ENCODE assay signal across 17 cellular contexts in the genomic region with DNA sequence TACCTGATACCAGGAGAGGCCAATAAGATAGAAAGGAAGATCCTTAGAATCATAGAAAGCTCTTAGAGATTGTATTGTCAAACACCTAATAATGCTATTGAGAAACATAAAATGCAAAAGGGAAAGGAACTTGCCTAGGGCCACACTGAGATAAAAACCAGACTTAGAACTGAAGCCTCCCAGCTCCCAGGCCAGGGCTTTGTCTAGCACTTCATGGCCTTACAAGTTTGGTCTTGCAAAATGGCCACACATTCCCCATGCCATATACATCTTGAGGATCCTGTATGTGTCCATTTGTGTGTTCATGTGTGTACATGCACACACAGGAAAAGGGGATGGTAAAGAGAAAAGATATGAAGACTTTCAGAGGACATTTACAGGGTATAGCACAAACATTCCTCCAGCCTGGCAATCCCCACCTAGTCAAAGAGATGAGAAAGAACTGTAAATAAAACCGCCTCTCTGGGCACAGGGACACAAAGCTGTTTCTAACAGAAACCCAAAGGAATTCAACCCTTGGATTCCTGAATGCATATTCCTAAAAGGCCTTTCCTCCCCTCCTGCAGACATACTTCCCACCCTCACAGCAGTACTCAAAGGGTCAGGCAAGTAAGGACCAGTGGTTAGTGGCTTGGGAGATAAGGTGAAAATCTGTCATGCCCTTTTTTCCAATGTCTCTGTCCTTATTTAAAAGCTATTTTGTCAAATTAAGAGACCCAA.
DNase-seq lines count a peak whose midpoint lies in the region; ATAC-seq and TF ChIP-seq lines count a peak whose summit lies in the region.
"Had no signal": no experiment of that assay in that cellular context is flagged by ENCODE, and none has a peak within 500 bp of the region (broad histone marks: within the 10 kb centered on the region; RNA-seq: fewer than 3 reads in every experiment).

No MANE protein-coding gene starts in this region.

- H3K4me3 Mint-ChIP-seq in type B pancreatic cell, result no peak overlapping the region
- H3K4me3 Mint-ChIP-seq: CD8-positive, alpha-beta T cell had no signal

- H3K4me3 ChIP-seq in HUES64 (ENCODE audit: low read length) (no peak overlapping the region), epithelial cell of esophagus (ENCODE audit: low read length) (no peak overlapping the region), muscle layer of colon (ENCODE audit: low read depth in 1 of 2, low read length in 2 of 2) (no peak overlapping the region)
- H3K4me3 ChIP-seq in effector memory CD4-positive, alpha-beta T cell (ENCODE audit: insufficient read depth, low read depth, low read length, poor library complexity, severe bottlenecking), result no peak overlapping the region

- H3K9me3 ChIP-seq in HUES64 (ENCODE audit: insufficient read depth, low read depth, low read length) (no peaks in the 10 kb centered on the region), muscle layer of colon (ENCODE audit: low read length) (no peaks in the 10 kb centered on the region)
- no peaks in the 10 kb centered on the region for H3K9me3 ChIP-seq in effector memory CD4-positive, alpha-beta T cell (ENCODE audit: control insufficient read depth, low read length)
- H3K9me3 ChIP-seq: BE2C had no signal

- H3K27me3 Mint-ChIP-seq in type B pancreatic cell, result no peaks in the 10 kb centered on the region

- peaks cover 42% of the 10 kb centered on the region for H3K4me1 Mint-ChIP-seq in type B pancreatic cell (ENCODE audit: unreplicated experiment)

- H3K4me1 ChIP-seq in HUES64 (ENCODE audit: insufficient read depth, low read length) (peaks cover 28% of the 10 kb centered on the region), muscle layer of colon (ENCODE audit: insufficient read depth, low read length) (peaks cover 42% of the 10 kb centered on the region)
- H3K4me1 ChIP-seq in effector memory CD4-positive, alpha-beta T cell (ENCODE audit: control insufficient read depth, insufficient read depth, low read length, poor library complexity, severe bottlenecking), result no peaks in the 10 kb centered on the region
- H3K4me1 ChIP-seq: BE2C had no signal

- 34% methylated on average over 1 of the region's 1 CpG for WGBS in HUES64

- TF ChIP-seq CTCF in epithelial cell of esophagus (IDR thresholded peaks at IDR 0.05; ENCODE audit: insufficient read depth, low read depth, low read length, missing control alignments) (no peak), type B pancreatic cell (conservative IDR thresholded peaks at IDR 0.05) (no peak)

- H3K27ac ChIP-seq in HUES64 (ENCODE audit: low read depth, low read length) (0 out of 2 replicates have a peak overlapping the region, but pooled peaks have one; percentile 8), muscle layer of colon (ENCODE audit: low read depth, low read length) (peak overlapping the region; percentile 56)
- H3K27ac ChIP-seq in effector memory CD4-positive, alpha-beta T cell (ENCODE audit: insufficient read depth, low read length, poor library complexity, severe bottlenecking), result no peak overlapping the region
- H3K27ac ChIP-seq: KMS-11 had no signal

- H3K27ac Mint-ChIP-seq in type B pancreatic cell, result peak overlapping the region; percentile 74
- H3K27ac Mint-ChIP-seq: CD8-positive, alpha-beta T cell had no signal

- no peaks in the 10 kb centered on the region for H3K27me3 ChIP-seq in HUES64 (ENCODE audit: insufficient read depth, low read length)
- no peaks in the 10 kb centered on the region for H3K27me3 ChIP-seq in muscle layer of colon (ENCODE audit: control insufficient read depth in 1 of 2, insufficient read depth in 2 of 2, low read length in 2 of 2)
- H3K27me3 ChIP-seq in effector memory CD4-positive, alpha-beta T cell (replicated peaks; ENCODE audit: control insufficient read depth, insufficient read depth, low read length, poor library complexity, severe bottlenecking), result no peaks in the 10 kb centered on the region
- H3K27me3 ChIP-seq: BE2C had no signal

- H3K9ac ChIP-seq in HUES64 (ENCODE audit: low read depth, low read length), result no peak overlapping the region
- no peak overlapping the region for H3K9ac ChIP-seq in muscle layer of colon (ENCODE audit: low read length)
- H3K9ac ChIP-seq: KMS-11 had no signal

- H3K36me3 Mint-ChIP-seq in type B pancreatic cell, result peaks cover 3% of the 10 kb centered on the region
- H3K36me3 Mint-ChIP-seq: CD8-positive, alpha-beta T cell had no signal

- ATAC-seq in GM21737 (IDR thresholded peaks at IDR 0.05; ENCODE audit: unreplicated experiment), result no peak
- ATAC-seq: CD8-positive, alpha-beta T cell; HepG2 had no signal

- H3K36me3 ChIP-seq in HUES64 (ENCODE audit: insufficient read depth, low read length), result no peaks in the 10 kb centered on the region
- no peaks in the 10 kb centered on the region for H3K36me3 ChIP-seq in muscle layer of colon (ENCODE audit: insufficient read depth, low read length)
- no peaks in the 10 kb centered on the region for H3K36me3 ChIP-seq in effector memory CD4-positive, alpha-beta T cell (ENCODE audit: control insufficient read depth, insufficient read depth, low read length)
- H3K36me3 ChIP-seq: BE2C had no signal

- peaks cover 11% of the 10 kb centered on the region for H3K9me3 Mint-ChIP-seq in type B pancreatic cell
- H3K9me3 Mint-ChIP-seq: CD8-positive, alpha-beta T cell had no signal

- DNase-seq in epithelial cell of esophagus (ENCODE audit: low read depth) (peak; percentile 32), type B pancreatic cell (ENCODE audit: extremely low spot score, unreplicated experiment) (no peak), Kasumi-1 (lab: John Stamatoyannopoulos, UW) (no peak)
- no peak for DNase-seq in effector memory CD4-positive, alpha-beta T cell
- no peak for DNase-seq in stimulated activated CD8-positive, alpha-beta memory T cell treated with anti-CD3 and anti-CD28 coated beads, Interleukin-4, amount 100 ng/mL, for 48 hours
- DNase-seq: BE2C; CD8-positive, alpha-beta T cell; EL; NCI-H1417; NCI-H2029 treated with DMSO at 0.1 percent for 48 hours; NCI-H510A; SIG-M5 had no signal
